Comparison of ENCODE assay signal across 16 cellular contexts in genomic region chr2:197711576-197711975, GRCh38. TPM values are rescaled to one million over a fixed set of nuclear protein-coding genes. Genes with fewer than 3 reads are reported as not detected.
"Had no signal": no experiment of that assay in that cellular context is flagged by ENCODE, and none has a peak within 500 bp of the region (broad histone marks: within the 10 kb centered on the region; RNA-seq: fewer than 3 reads in every experiment).

No MANE protein-coding gene starts in this region.

- DNase-seq: activated CD4-positive, CD25-positive, alpha-beta regulatory T cell treated with anti-CD3 and anti-CD28 coated beads, Interleukin-2, amount 50 U/mL, for 72 hours; activated naive CD4-positive, alpha-beta T cell treated with Interleukin-2 at 50 U/mL for 16 hours; effector memory CD8-positive, alpha-beta T cell; left lung; mammary epithelial cell; pancreas; stimulated activated CD4-positive, alpha-beta T cell treated with anti-CD3 and anti-CD28 coated beads, Interleukin-12 subunit alpha, Interleukin-12 subunit beta, amount 100 ng/mL, for 4 hours; stimulated activated CD4-positive, alpha-beta T cell treated with anti-CD3 and anti-CD28 coated beads, Interleukin-2, amount 100 ng/mL, for 24 hours had no signal

- H3K27me3 ChIP-seq: ascending aorta, left lung, neural progenitor cell, pancreas had no signal

- H3K36me3 ChIP-seq: pancreas had no signal

- H3K9me3 ChIP-seq: ascending aorta, left lung, pancreas had no signal

- H3K4me3 ChIP-seq: ascending aorta, left lung, neural progenitor cell, pancreas had no signal

- H3K27ac ChIP-seq: ascending aorta, epithelial cell of prostate, left lung, neural progenitor cell, pancreas had no signal

- H3K9ac ChIP-seq: neural progenitor cell had no signal

- ATAC-seq: activated T-helper 17 cell treated with anti-CD3 and anti-CD28 coated beads, Interleukin-2, amount 50 U/mL, for 72 hours; effector memory CD8-positive, alpha-beta T cell; left lung; pancreas; stimulated activated memory B cell treated with anti-CD40 and anti-IgM and Interleukin-4, amounts not matched to agents 10 μg/mL and 1 μg/mL and 100 μg/mL, for 72 hours had no signal

- H3K4me2 ChIP-seq: neural progenitor cell had no signal

- FAIRE-seq: bronchial epithelial cell, keratinocyte, pancreas had no signal

- H2AFZ ChIP-seq: neural progenitor cell had no signal

RNA-seq across cellular contexts. Expression of gene RFTN2, which starts 36.2 kb away (rescaled TPM):
- total RNA-seq: activated CD8-positive, alpha-beta memory T cell treated with anti-CD3 and anti-CD28 coated beads for 36 hours had no signal
- polyA plus RNA-seq: mammary epithelial cell had no signal
